8 cellular contexts compared by ENCODE assay signal in genomic region chr21:25733859-25734653, GRCh38. TPM values are rescaled to one million over a fixed set of nuclear protein-coding genes. Genes with fewer than 3 reads are reported as not detected.
A peak's percentile ranks its signal among the peaks of the same experiment; 100 is the strongest.
DNase-seq lines count a peak whose midpoint lies in the region; ATAC-seq and TF ChIP-seq lines count a peak whose summit lies in the region.

No MANE protein-coding gene starts in this region.

- no peak for TF ChIP-seq POLR2A in prostate gland (IDR thresholded peaks at IDR 0.05)

- H3K36me3 ChIP-seq in prostate gland = no peaks in the 10 kb centered on the region

- peaks cover 31% of the 10 kb centered on the region for H3K36me3 Mint-ChIP-seq in activated naive CD8-positive, alpha-beta T cell treated with anti-CD3 and anti-CD28 coated beads for 36 hours

- H3K27me3 Mint-ChIP-seq in activated naive CD8-positive, alpha-beta T cell treated with anti-CD3 and anti-CD28 coated beads for 36 hours = peaks cover 5% of the 10 kb centered on the region

- H3K27ac ChIP-seq in prostate gland = peak overlapping the region; percentile 99

- H3K9me3 ChIP-seq in prostate gland = no peaks in the 10 kb centered on the region

- TF ChIP-seq CTCF in prostate gland (IDR thresholded peaks at IDR 0.05) = no peak

- H3K4me1 ChIP-seq in prostate gland (replicated peaks) = no peaks in the 10 kb centered on the region

- H3K4me1 Mint-ChIP-seq in activated naive CD8-positive, alpha-beta T cell treated with anti-CD3 and anti-CD28 coated beads for 36 hours = peaks cover 44% of the 10 kb centered on the region

- DNase-seq in SIG-M5 treated with dmso at 0.1 percent for 504 hours (lab: John Stamatoyannopoulos, UW; ENCODE audit: unreplicated experiment) = peak; percentile 58
- DNase-seq in SIG-M5 (lab: John Stamatoyannopoulos, UW) = no peak
- peak; percentile 7 for DNase-seq in NCI-H524 treated with DMSO at 0.1 percent for 48 hours (lab: John Stamatoyannopoulos, UW)
- DNase-seq in activated naive CD8-positive, alpha-beta T cell treated with anti-CD3 and anti-CD28 coated beads for 36 hours = peak; percentile 43
- DNase-seq in cardiac septum (ENCODE audit: low spot score) = peak; percentile 77
- no peak for DNase-seq in prostate gland (ENCODE audit: low spot score)
- no peak for DNase-seq in iPS-NIHi11 (ENCODE audit: low spot score)

- H3K27ac Mint-ChIP-seq in activated naive CD8-positive, alpha-beta T cell treated with anti-CD3 and anti-CD28 coated beads for 36 hours = peak overlapping the region; percentile 100

- ATAC-seq in HG02642 (IDR thresholded peaks at IDR 0.05; ENCODE audit: poor library complexity, unreplicated experiment) = peak; percentile 12

- peak overlapping the region; percentile 100 for H3K4me3 Mint-ChIP-seq in activated naive CD8-positive, alpha-beta T cell treated with anti-CD3 and anti-CD28 coated beads for 36 hours

- 6% methylated on average over 27 of the region's 30 CpGs for WGBS in prostate gland

- intact Hi-C loops in cardiac septum (cut with DNase I) = loop anchor here (2.0 kb wide), 1 partner anchor 127 kb away; the partner anchor contains the start of gene MRPL39
- intact Hi-C loops in prostate gland (cut with DNase I) = loop anchor here (10.0 kb wide), 1 partner anchor 441 kb away; the partner anchor contains the start of gene APP

- peak overlapping the region; percentile 96 to 99 for H3K4me3 ChIP-seq in prostate gland

- no peaks in the 10 kb centered on the region for H3K27me3 ChIP-seq in prostate gland (replicated peaks; ENCODE audit: insufficient read depth)

- no peaks in the 10 kb centered on the region for H3K9me3 Mint-ChIP-seq in activated naive CD8-positive, alpha-beta T cell treated with anti-CD3 and anti-CD28 coated beads for 36 hours

RNA-seq across cellular contexts. Expression of gene ATP5PF, which starts 0.6 kb away (rescaled TPM):
- total RNA-seq in activated naive CD8-positive, alpha-beta T cell treated with anti-CD3 and anti-CD28 coated beads for 36 hours = 100 to 1,000 TPM; 187 TPM
- total RNA-seq in cardiac septum = 503 TPM
- total RNA-seq in prostate gland = 100 to 1,000 TPM in 1 of 2 donors, 10 to 100 TPM in 1; 91.8 to 139 TPM

RNA-seq across cellular contexts. Expression of gene GABPA, which starts 0.7 kb away (rescaled TPM):
- 10 to 100 TPM; 25.7 to 26.4 TPM for total RNA-seq in activated naive CD8-positive, alpha-beta T cell treated with anti-CD3 and anti-CD28 coated beads for 36 hours
- total RNA-seq in cardiac septum (13.6 TPM), prostate gland (10 to 100 TPM; 18.9 to 19.9 TPM)

Comparison
In these comparisons a context has a peak if more than half of its experiments do, and no peak if none do; other contexts are left out.
1. DNase-seq: peak in SIG-M5 treated with dmso at 0.1 percent for 504 hours (single experiment), NCI-H524 treated with DMSO at 0.1 percent for 48 hours (single experiment), activated naive CD8-positive, alpha-beta T cell treated with anti-CD3 and anti-CD28 coated beads for 36 hours (single experiment) and cardiac septum (single experiment); none in SIG-M5 (single experiment), prostate gland (single experiment) and iPS-NIHi11 (single experiment).